In genomic region chr5:178229111-178229510, GRCh38 we compare ENCODE assay signal across 10 cellular contexts. TPM values are rescaled to one million over a fixed set of nuclear protein-coding genes. Genes with fewer than 3 reads are reported as not detected.
DNase-seq lines count a peak whose midpoint lies in the region; ATAC-seq and TF ChIP-seq lines count a peak whose summit lies in the region.
"Not testable (repeated sequence)": the region's sequence is repeated elsewhere in the genome, so short reads cannot be mapped to it uniquely, and the experiment has no call there.
"Had no signal": no experiment of that assay in that cellular context is flagged by ENCODE, and none has a peak within 500 bp of the region (broad histone marks: within the 10 kb centered on the region; RNA-seq: fewer than 3 reads in every experiment).

No MANE protein-coding gene starts in this region.

- not testable (repeated sequence) for H3K4me2 ChIP-seq in neural progenitor cell

- intact Hi-C loops in activated CD4-positive, alpha-beta T cell treated with anti-CD3 and anti-CD28 coated beads, Interleukin-2, amount 10 ng/mL, durations not matched to agents 24 days and 14 days (cut with micrococcal nuclease): not testable (repeated sequence)

- not testable (repeated sequence) for H3K9ac ChIP-seq in neural progenitor cell

- H3K4me1 ChIP-seq in neural progenitor cell: not testable (repeated sequence)

- not testable (repeated sequence) for H3K4me3 ChIP-seq in neural progenitor cell

- H3K36me3 ChIP-seq in neural progenitor cell: not testable (repeated sequence)

- H3K27ac ChIP-seq in neural progenitor cell: not testable (repeated sequence)

- H3K4me1 Mint-ChIP-seq in HFFc6 (ENCODE audit: low read depth) (peaks cover 39% of the 10 kb centered on the region), glutamatergic neuron (ENCODE audit: low read depth, unreplicated experiment) (peaks cover 18% of the 10 kb centered on the region), naive B cell (peaks cover 47 to 60% (median 59%) of the 10 kb centered on the region in 3 donors), neural progenitor cell (peaks cover 25% of the 10 kb centered on the region)
- H3K4me1 Mint-ChIP-seq in activated CD4-positive, alpha-beta T cell treated with anti-CD3 and anti-CD28 coated beads, Interleukin-2, amount 10 ng/mL, durations not matched to agents 24 days and 14 days: peaks cover 42% of the 10 kb centered on the region
- peaks cover 36% of the 10 kb centered on the region for H3K4me1 Mint-ChIP-seq in activated T-helper 17 cell treated with anti-CD3 and anti-CD28 coated beads, Interleukin-2, amount 50 U/mL, for 72 hours
- peaks cover 47% of the 10 kb centered on the region for H3K4me1 Mint-ChIP-seq in activated naive CD8-positive, alpha-beta T cell treated with anti-CD3 and anti-CD28 coated beads, Interleukin-2, amount 50 U/mL, for 24 hours

- not testable (repeated sequence) for H3K27me3 Mint-ChIP-seq in HFFc6 (ENCODE audit: insufficient read depth); activated CD4-positive, alpha-beta T cell treated with anti-CD3 and anti-CD28 coated beads, Interleukin-2, amount 10 ng/mL, durations not matched to agents 24 days and 14 days; activated T-helper 17 cell treated with anti-CD3 and anti-CD28 coated beads, Interleukin-2, amount 50 U/mL, for 72 hours; activated naive CD8-positive, alpha-beta T cell treated with anti-CD3 and anti-CD28 coated beads, Interleukin-2, amount 50 U/mL, for 24 hours; naive B cell
- H3K27me3 Mint-ChIP-seq in glutamatergic neuron (ENCODE audit: unreplicated experiment) (peaks cover 11% of the 10 kb centered on the region), neural progenitor cell (ENCODE audit: insufficient read depth, low read depth) (peaks cover 11% of the 10 kb centered on the region)

- TF ChIP-seq CTCF in HFFc6 (IDR thresholded peaks at IDR 0.05); glutamatergic neuron (IDR thresholded peaks at IDR 0.05; ENCODE audit: partially characterized antibody, unreplicated experiment); neural progenitor cell (IDR thresholded peaks at IDR 0.05): not testable (repeated sequence)

- H3K9me3 ChIP-seq in neural progenitor cell (ENCODE audit: low read depth): not testable (repeated sequence)

- peaks cover 18% of the 10 kb centered on the region for H3K79me2 ChIP-seq in neural progenitor cell (ENCODE audit: low read depth)

- ATAC-seq in activated T-helper 17 cell treated with anti-CD3 and anti-CD28 coated beads, Interleukin-2, amount 50 U/mL, for 72 hours (replicated peaks); activated naive CD8-positive, alpha-beta T cell treated with anti-CD3 and anti-CD28 coated beads, Interleukin-2, amount 50 U/mL, for 24 hours; naive B cell (ENCODE audit: low read depth in 2 of 2): not testable (repeated sequence)

- H3K4me3 Mint-ChIP-seq in HFFc6 (peak overlapping the region; percentile 26; the same call in 1 of the 2 replicates), glutamatergic neuron (ENCODE audit: unreplicated experiment) (peak overlapping the region; percentile 18), naive B cell (peak overlapping the region in 5 of 8 donors; percentile 23 to 88 (median 69))
- H3K4me3 Mint-ChIP-seq in activated CD4-positive, alpha-beta T cell treated with anti-CD3 and anti-CD28 coated beads, Interleukin-2, amount 10 ng/mL, durations not matched to agents 24 days and 14 days: peak overlapping the region; percentile 20
- peak overlapping the region; percentile 89 for H3K4me3 Mint-ChIP-seq in activated T-helper 17 cell treated with anti-CD3 and anti-CD28 coated beads, Interleukin-2, amount 50 U/mL, for 72 hours
- H3K4me3 Mint-ChIP-seq in activated naive CD8-positive, alpha-beta T cell treated with anti-CD3 and anti-CD28 coated beads, Interleukin-2, amount 50 U/mL, for 24 hours: peak overlapping the region; percentile 88
- H3K4me3 Mint-ChIP-seq in neural progenitor cell: not testable (repeated sequence)

- not testable (repeated sequence) for H3K27ac Mint-ChIP-seq in HFFc6; glutamatergic neuron (ENCODE audit: unreplicated experiment)
- peak overlapping the region; percentile 54 for H3K27ac Mint-ChIP-seq in activated CD4-positive, alpha-beta T cell treated with anti-CD3 and anti-CD28 coated beads, Interleukin-2, amount 10 ng/mL, durations not matched to agents 24 days and 14 days
- H3K27ac Mint-ChIP-seq in activated T-helper 17 cell treated with anti-CD3 and anti-CD28 coated beads, Interleukin-2, amount 50 U/mL, for 72 hours: peak overlapping the region; percentile 89
- peak overlapping the region; percentile 57 for H3K27ac Mint-ChIP-seq in activated naive CD8-positive, alpha-beta T cell treated with anti-CD3 and anti-CD28 coated beads, Interleukin-2, amount 50 U/mL, for 24 hours
- H3K27ac Mint-ChIP-seq in naive B cell (peak overlapping the region in 1 of 6 donors; percentile 79), neural progenitor cell (peak overlapping the region; percentile 19)

- peaks cover 24% of the 10 kb centered on the region for H3F3A ChIP-seq in neural progenitor cell (ENCODE audit: low read depth)

- not testable (repeated sequence) for H3K9me3 Mint-ChIP-seq in HFFc6; activated CD4-positive, alpha-beta T cell treated with anti-CD3 and anti-CD28 coated beads, Interleukin-2, amount 10 ng/mL, durations not matched to agents 24 days and 14 days; activated T-helper 17 cell treated with anti-CD3 and anti-CD28 coated beads, Interleukin-2, amount 50 U/mL, for 72 hours; activated naive CD8-positive, alpha-beta T cell treated with anti-CD3 and anti-CD28 coated beads, Interleukin-2, amount 50 U/mL, for 24 hours; naive B cell; neural progenitor cell
- peaks cover 16% of the 10 kb centered on the region for H3K9me3 Mint-ChIP-seq in glutamatergic neuron (ENCODE audit: unreplicated experiment)

- H2AFZ ChIP-seq in neural progenitor cell (replicated peaks): not testable (repeated sequence)

- DNase-seq in HFFc6; activated CD4-positive, alpha-beta T cell treated with anti-CD3 and anti-CD28 coated beads, Interleukin-2, amount 10 ng/mL, durations not matched to agents 24 days and 14 days; activated naive CD8-positive, alpha-beta T cell treated with anti-CD3 and anti-CD28 coated beads, Interleukin-2, amount 50 U/mL, for 24 hours; glutamatergic neuron; naive B cell; neural progenitor cell (ENCODE audit: low spot score): not testable (repeated sequence)

- H3K27me3 ChIP-seq in neural progenitor cell: not testable (repeated sequence)

- peaks cover 26% of the 10 kb centered on the region for H4K20me1 ChIP-seq in neural progenitor cell (ENCODE audit: low read depth)

- H3K36me3 Mint-ChIP-seq in HFFc6 (ENCODE audit: low read depth): peaks cover 56% of the 10 kb centered on the region
- peaks cover 62% of the 10 kb centered on the region for H3K36me3 Mint-ChIP-seq in activated CD4-positive, alpha-beta T cell treated with anti-CD3 and anti-CD28 coated beads, Interleukin-2, amount 10 ng/mL, durations not matched to agents 24 days and 14 days (ENCODE audit: low read depth)
- peaks cover 75% of the 10 kb centered on the region for H3K36me3 Mint-ChIP-seq in activated T-helper 17 cell treated with anti-CD3 and anti-CD28 coated beads, Interleukin-2, amount 50 U/mL, for 72 hours (ENCODE audit: low read depth)
- H3K36me3 Mint-ChIP-seq in activated naive CD8-positive, alpha-beta T cell treated with anti-CD3 and anti-CD28 coated beads, Interleukin-2, amount 50 U/mL, for 24 hours (ENCODE audit: low read depth): peaks cover 62% of the 10 kb centered on the region
- peaks cover 26% of the 10 kb centered on the region for H3K36me3 Mint-ChIP-seq in glutamatergic neuron (ENCODE audit: unreplicated experiment)
- peaks cover 16 to 32% of the 10 kb centered on the region in 2 donors for H3K36me3 Mint-ChIP-seq in naive B cell
- H3K36me3 Mint-ChIP-seq in neural progenitor cell: peaks cover 42% of the 10 kb centered on the region

RNA-seq across cellular contexts. Expression of gene PHYKPL, which starts 3.5 kb away (rescaled TPM):
- 10 to 100 TPM; 18.7 to 25.6 (median 23.9) TPM for total RNA-seq in HFFc6 (2021; fragmentation: NEBNext Ultra II Directional; extraction: Animal tissue kit (Norgen Biotek cat#: 25700))
- total RNA-seq in activated CD4-positive, alpha-beta T cell treated with anti-CD3 and anti-CD28 coated beads, Interleukin-2, amount 10 ng/mL, durations not matched to agents 24 days and 14 days: 77.8 and 85.9 TPM in 2 replicates
- 100 to 1,000 TPM in 1 of 2 donors, 10 to 100 TPM in 1; 91.9 to 112 TPM for total RNA-seq in activated T-helper 17 cell treated with anti-CD3 and anti-CD28 coated beads, Interleukin-2, amount 50 U/mL, for 72 hours
- 89.7 TPM for total RNA-seq in glutamatergic neuron (ENCODE audit: unreplicated experiment)
- 10 to 100 TPM; 42.4 to 72.9 (median 53.3) TPM for polyA plus RNA-seq in naive B cell (ENCODE audit: low read depth in 6 of 6)
- 20.5 and 25.9 TPM in 2 replicates for total RNA-seq in neural progenitor cell (ENCODE audit: low replicate concordance)

RNA-seq across cellular contexts. Expression of gene HNRNPAB, which starts 24.8 kb away (rescaled TPM):
- total RNA-seq in HFFc6 (2021; fragmentation: NEBNext Ultra II Directional; extraction: Animal tissue kit (Norgen Biotek cat#: 25700)): 100 to 1,000 TPM; 153 to 218 (median 197) TPM
- total RNA-seq in activated CD4-positive, alpha-beta T cell treated with anti-CD3 and anti-CD28 coated beads, Interleukin-2, amount 10 ng/mL, durations not matched to agents 24 days and 14 days: 492 and 507 TPM in 2 replicates
- 100 to 1,000 TPM; 154 to 390 TPM for total RNA-seq in activated T-helper 17 cell treated with anti-CD3 and anti-CD28 coated beads, Interleukin-2, amount 50 U/mL, for 72 hours
- 281 TPM for total RNA-seq in glutamatergic neuron (ENCODE audit: unreplicated experiment)
- polyA plus RNA-seq in naive B cell (ENCODE audit: low read depth in 6 of 6): 10 to 100 TPM; 33.3 to 65.8 (median 51.7) TPM
- total RNA-seq in neural progenitor cell (ENCODE audit: low replicate concordance): 186 and 195 TPM in 2 replicates

RNA-seq across cellular contexts. Expression of gene GMCL2, which starts 41.9 kb away (rescaled TPM):
- not detected for total RNA-seq in HFFc6 (2021; fragmentation: NEBNext Ultra II Directional; extraction: Animal tissue kit (Norgen Biotek cat#: 25700))
- total RNA-seq in activated CD4-positive, alpha-beta T cell treated with anti-CD3 and anti-CD28 coated beads, Interleukin-2, amount 10 ng/mL, durations not matched to agents 24 days and 14 days: 0.07 TPM in 1 of 2 replicates, not detected in the other
- total RNA-seq in activated T-helper 17 cell treated with anti-CD3 and anti-CD28 coated beads, Interleukin-2, amount 50 U/mL, for 72 hours: not detected
- not detected for total RNA-seq in glutamatergic neuron (ENCODE audit: unreplicated experiment)
- polyA plus RNA-seq in naive B cell (ENCODE audit: low read depth in 6 of 6): not detected
- total RNA-seq in neural progenitor cell (ENCODE audit: low replicate concordance): not detected in 2 replicates
- total RNA-seq: RPMI7951 had no signal
- polyA plus RNA-seq: H1, IgD-negative memory B cell had no signal
